In genomic region chr6:26331809-26332226, GRCh38 we compare ENCODE assay signal across 1 cellular context.
TF ChIP-seq lines count a peak whose summit lies in the region.

No MANE protein-coding gene starts in this region.

TF ChIP-seq in SK-N-SH, 30 proteins besides CTCF, POLR2A, EP300 and RAD21 (continued from another document):
- TF ChIP-seq, protein P1, sequence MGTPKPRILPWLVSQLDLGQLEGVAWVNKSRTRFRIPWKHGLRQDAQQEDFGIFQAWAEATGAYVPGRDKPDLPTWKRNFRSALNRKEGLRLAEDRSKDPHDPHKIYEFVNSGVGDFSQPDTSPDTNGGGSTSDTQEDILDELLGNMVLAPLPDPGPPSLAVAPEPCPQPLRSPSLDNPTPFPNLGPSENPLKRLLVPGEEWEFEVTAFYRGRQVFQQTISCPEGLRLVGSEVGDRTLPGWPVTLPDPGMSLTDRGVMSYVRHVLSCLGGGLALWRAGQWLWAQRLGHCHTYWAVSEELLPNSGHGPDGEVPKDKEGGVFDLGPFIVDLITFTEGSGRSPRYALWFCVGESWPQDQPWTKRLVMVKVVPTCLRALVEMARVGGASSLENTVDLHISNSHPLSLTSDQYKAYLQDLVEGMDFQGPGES (IDR thresholded peaks at IDR 0.05; ENCODE audit: low read depth, low read length), result no peak
- no peak for TF ChIP-seq EZH2phosphoT487 (IDR thresholded peaks at IDR 0.05; ENCODE audit: borderline replicate concordance, low read depth)
TF ChIP-seq in SK-N-SH: peak in this region for 0.
